16 cellular contexts compared by ENCODE assay signal in the genomic region with DNA sequence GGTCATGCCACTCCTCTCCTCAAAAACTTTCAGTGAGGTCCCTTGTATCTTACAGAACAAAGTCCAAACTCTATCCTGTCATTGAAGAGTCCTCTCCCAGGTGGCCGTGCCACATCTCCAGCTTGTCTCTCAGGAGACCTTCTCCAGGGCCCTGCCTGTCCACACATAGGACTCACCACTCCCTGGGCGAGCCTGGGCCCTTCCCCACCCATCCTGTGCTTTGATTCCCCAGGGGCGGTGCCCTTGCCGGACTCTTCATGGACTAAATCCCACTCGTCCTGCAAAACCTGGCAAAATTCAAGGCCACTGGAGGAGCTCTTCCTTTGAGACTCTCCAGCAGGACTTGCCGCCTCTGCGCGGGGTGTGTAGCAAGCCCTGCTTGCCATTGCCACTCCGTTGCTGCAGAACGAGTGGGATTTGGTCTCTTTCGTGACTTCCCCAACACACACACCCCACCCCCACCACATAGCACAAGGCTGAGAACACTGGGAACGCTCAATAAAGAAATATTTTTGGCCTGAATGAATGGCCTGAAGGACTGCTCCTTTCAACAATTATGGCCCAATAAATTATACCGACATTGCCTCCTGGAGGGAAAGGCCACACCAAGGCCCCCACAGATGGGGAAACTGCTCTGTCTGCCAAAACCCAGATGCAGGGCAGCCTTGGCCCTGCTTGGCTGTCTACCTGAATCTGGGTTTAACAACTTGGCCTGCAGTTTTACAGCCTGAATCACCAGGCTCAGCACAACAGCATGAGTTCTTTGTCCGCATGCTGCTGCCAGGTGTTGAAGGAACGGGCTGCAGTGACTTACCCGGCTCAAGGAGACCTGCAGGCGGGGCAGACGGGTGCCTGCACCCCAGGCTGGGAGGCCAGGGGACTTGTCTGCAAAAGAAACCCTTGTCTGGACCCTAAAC.
DNase-seq lines count a peak whose midpoint lies in the region; FAIRE-seq and TF ChIP-seq lines count a peak whose summit lies in the region.
"Had no signal": no experiment of that assay in that cellular context is flagged by ENCODE, and none has a peak within 500 bp of the region (broad histone marks: within the 10 kb centered on the region; RNA-seq: fewer than 3 reads in every experiment).

No MANE protein-coding gene starts in this region.

- no peak overlapping the region for H3K4me3 ChIP-seq in HUES64 (ENCODE audit: low read length)
- H3K4me3 ChIP-seq in astrocyte of the spinal cord (ENCODE audit: low read depth, low read length), result no peak overlapping the region
- H3K4me3 ChIP-seq: BLaER1, esophagus squamous epithelium had no signal

- no peaks in the 10 kb centered on the region for H3K36me3 Mint-ChIP-seq in nephron (ENCODE audit: low read depth)

- no peaks in the 10 kb centered on the region for H3K27me3 ChIP-seq in HUES64 (ENCODE audit: insufficient read depth, low read length)
- H3K27me3 ChIP-seq: BLaER1, esophagus squamous epithelium had no signal

- TF ChIP-seq POLR2A in GM12892 (IDR thresholded peaks at IDR 0.05; ENCODE audit: low read depth, low read length), result no peak

- peak overlapping the region in 2 of 3 experiments; percentile 10 to 56 for H3K4me3 Mint-ChIP-seq in nephron
- H3K4me3 Mint-ChIP-seq: IgD-negative memory B cell had no signal

- no peaks in the 10 kb centered on the region for H3K36me3 ChIP-seq in HUES64 (ENCODE audit: insufficient read depth, low read length)
- H3K36me3 ChIP-seq: BLaER1, esophagus squamous epithelium had no signal

- H3K27ac ChIP-seq in HUES64 (ENCODE audit: low read depth, low read length), result no peak overlapping the region
- H3K27ac ChIP-seq: BLaER1, esophagus squamous epithelium had no signal

- 0 out of 2 replicates have a peak overlapping the region, but pooled peaks have one; percentile 22 for H3K9ac ChIP-seq in HUES64 (ENCODE audit: low read depth, low read length)
- H3K9ac ChIP-seq: BLaER1 had no signal

- H3K9me3 Mint-ChIP-seq in nephron, result no peaks in the 10 kb centered on the region
- H3K9me3 Mint-ChIP-seq: IgD-negative memory B cell had no signal

- 82% methylated on average over 18 of the region's 18 CpGs for WGBS in HUES64

- no peak for FAIRE-seq in GM12892 (lab: Jason Lieb, UNC)
- FAIRE-seq: islet of Langerhans had no signal

- peaks cover 9% of the 10 kb centered on the region for H3K27me3 Mint-ChIP-seq in nephron (ENCODE audit: low read depth)
- H3K27me3 Mint-ChIP-seq: IgD-negative memory B cell had no signal

- TF ChIP-seq CTCF in AG09319 (IDR thresholded peaks at IDR 0.05; ENCODE audit: low read depth, low read length) (no peak; the same call in 1 of the 2 replicates), astrocyte of the spinal cord (IDR thresholded peaks at IDR 0.05; ENCODE audit: low read depth, low read length) (no peak), nephron (IDR thresholded peaks at IDR 0.05; ENCODE audit: unreplicated experiment in 3 of 3) (no peak)

- H3K4me1 Mint-ChIP-seq in nephron, result peaks cover 15% of the 10 kb centered on the region

- DNase-seq in AG09319 (ENCODE audit: extremely low read depth, low read depth), result peak; percentile 1
- peak; percentile 74 for DNase-seq in astrocyte of the spinal cord (ENCODE audit: low read depth, low spot score)
- no peak for DNase-seq in GM12892 (ENCODE audit: insufficient read length)
- DNase-seq in stimulated activated CD4-positive, alpha-beta T cell treated with anti-CD3 and anti-CD28 coated beads, Interleukin-4, amount 100 ng/mL, for 1 hour, result no peak
- DNase-seq in HuH-7 (ENCODE audit: low spot score), result no peak
- no peak for DNase-seq in NCI-H524 treated with DMSO at 0.1 percent for 48 hours (lab: John Stamatoyannopoulos, UW)
- DNase-seq: central memory CD4-positive, alpha-beta T cell; esophagus squamous epithelium; GF-D8; NCI-H226; stimulated activated CD4-positive, alpha-beta T cell treated with anti-CD3 and anti-CD28 coated beads, Interleukin-4, amount 100 ng/mL, for 4 hours had no signal

- no peaks in the 10 kb centered on the region for H3K9me3 ChIP-seq in HUES64 (ENCODE audit: insufficient read depth, low read depth, low read length)
- H3K9me3 ChIP-seq: BLaER1, esophagus squamous epithelium had no signal

- peaks cover 10% of the 10 kb centered on the region for H3K4me1 ChIP-seq in HUES64 (ENCODE audit: insufficient read depth, low read length)
- H3K4me1 ChIP-seq: esophagus squamous epithelium had no signal

- H3K27ac Mint-ChIP-seq in nephron, result peak overlapping the region; percentile 83 to 95 (median 83)
- H3K27ac Mint-ChIP-seq: IgD-negative memory B cell had no signal

- in situ Hi-C loops in astrocyte of the spinal cord (cut with HindIII; ENCODE audit: low sequenced_read_pairs), result no loop called here

Comparison
In these comparisons a context has a peak if more than half of its experiments do, and no peak if none do; other contexts are left out.
1. DNase-seq: peak in AG09319 (single experiment) and astrocyte of the spinal cord (single experiment); none in GM12892 (single experiment), stimulated activated CD4-positive, alpha-beta T cell treated with anti-CD3 and anti-CD28 coated beads, Interleukin-4, amount 100 ng/mL, for 1 hour (single experiment), HuH-7 (single experiment) and NCI-H524 treated with DMSO at 0.1 percent for 48 hours (single experiment).